Comparison of ENCODE assay signal across 8 cellular contexts in genomic region chr2:95025406-95026319, GRCh38. TPM values are rescaled to one million over a fixed set of nuclear protein-coding genes. Genes with fewer than 3 reads are reported as not detected.
A peak's percentile ranks its signal among the peaks of the same experiment; 100 is the strongest.
DNase-seq lines count a peak whose midpoint lies in the region; ATAC-seq and TF ChIP-seq lines count a peak whose summit lies in the region.

TSS of gene MAL (plus strand) at chr2:95025708. CDS start at chr2:95025793, 85 bp downstream.

- DNase-seq in GM20000 (ENCODE audit: low spot score) (peak; percentile 77), T-helper 17 cell (peak; percentile 37 to 54 (median 50)), astrocyte of the hippocampus (ENCODE audit: low read depth, low spot score) (peak; percentile 44), lung microvascular endothelial cell (ENCODE audit: low read depth in 2 of 2) (peak; percentile 11 to 16), glomerular visceral epithelial cell (ENCODE audit: extremely low spot score) (no peak)
- DNase-seq in stimulated activated CD8-positive, alpha-beta memory T cell treated with anti-CD3 and anti-CD28 coated beads, Interleukin-15, amount 100 ng/mL, for 1 hour (ENCODE audit: low read depth) = peak; percentile 29
- no peak for DNase-seq in NK-92 treated with Interleukin-12 subunit alpha and Interleukin-12 subunit beta, amount 100 ng/mL, for 24 hours (lab: John Stamatoyannopoulos, UW)

- H3K36me3 Mint-ChIP-seq in T-helper 17 cell (ENCODE audit: low read depth) = peaks cover 4% of the 10 kb centered on the region

- H3K4me1 Mint-ChIP-seq in T-helper 17 cell = peaks cover 49% of the 10 kb centered on the region

- peak within 1 kb of the TSS; percentile 98 for H3K4me3 Mint-ChIP-seq in T-helper 17 cell

- H3K27me3 Mint-ChIP-seq in T-helper 17 cell = no peaks in the 10 kb centered on the region

- H3K27ac Mint-ChIP-seq in T-helper 17 cell = peak within 1 kb of the TSS; percentile 96

- ATAC-seq in T-helper 17 cell (peak; percentile 68), HG02763 (IDR thresholded peaks at IDR 0.05; ENCODE audit: unreplicated experiment) (no peak)

- no peaks in the 10 kb centered on the region for H3K9me3 ChIP-seq in T-helper 17 cell (ENCODE audit: control insufficient read depth, low read length, poor library complexity, severe bottlenecking)

- no peak for TF ChIP-seq CTCF in GM20000 (IDR thresholded peaks at IDR 0.05; ENCODE audit: extremely low read depth, missing control alignments)

RNA-seq across cellular contexts. Expression of gene MAL, which starts in this region (rescaled TPM):
- total RNA-seq in T-helper 17 cell = 100 to 1,000 TPM; 127 to 159 TPM
- not detected in 2 replicates for total RNA-seq in lung microvascular endothelial cell

Comparison
In these comparisons a context has a peak if more than half of its experiments do, and no peak if none do; other contexts are left out.
1. RNA of gene MAL (total RNA-seq): 127 to 159 TPM in T-helper 17 cell; not detected in lung microvascular endothelial cell; every median in the first group is over 100 times any median in the second.
2. Peak in DNase-seq in lung microvascular endothelial cell; RNA of the gene not detected or under 1 TPM.
3. DNase-seq: peak in GM20000 (single experiment), T-helper 17 cell (3 of 3), astrocyte of the hippocampus (single experiment) and stimulated activated CD8-positive, alpha-beta memory T cell treated with anti-CD3 and anti-CD28 coated beads, Interleukin-15, amount 100 ng/mL, for 1 hour (single experiment); none in NK-92 treated with Interleukin-12 subunit alpha and Interleukin-12 subunit beta, amount 100 ng/mL, for 24 hours (single experiment) and glomerular visceral epithelial cell (single experiment).